In the genomic region with DNA sequence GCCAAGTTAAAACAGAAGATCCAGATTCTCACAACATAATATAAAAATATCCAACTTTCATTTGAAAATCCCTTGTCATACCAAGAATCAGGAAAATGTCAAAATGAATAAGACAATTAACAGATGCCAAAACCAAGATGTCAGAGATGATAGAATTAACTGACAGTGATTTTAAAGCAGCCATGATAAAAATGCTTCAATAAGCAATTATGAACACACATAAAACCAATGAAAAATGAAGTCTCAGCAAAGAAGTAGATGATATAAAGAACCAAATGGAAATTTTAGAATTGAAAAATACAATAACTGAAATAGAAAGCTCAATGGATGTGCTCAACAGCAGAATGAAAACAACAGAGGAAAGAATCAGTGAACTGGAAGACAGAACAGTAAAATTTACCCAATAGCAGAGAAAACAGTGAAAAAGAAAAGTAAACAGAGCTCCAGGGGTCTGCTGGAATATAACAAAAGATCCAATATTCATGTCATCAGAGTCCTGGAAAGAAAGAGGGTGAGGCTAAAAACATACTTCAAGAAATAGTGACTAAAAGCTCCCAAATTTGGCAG, we compare ENCODE assay signal across 4 cellular contexts.
TF ChIP-seq lines count a peak whose summit lies in the region.

No MANE protein-coding gene starts in this region.

TF ChIP-seq in HepG2, 621 proteins besides CTCF, POLR2A, EP300 and RAD21:
- peak; percentile 100 for TF ChIP-seq ZNF160 (CRISPR knock-in tag; IDR thresholded peaks at IDR 0.05)
- TF ChIP-seq NCOR1 (IDR thresholded peaks at IDR 0.05; ENCODE audit: borderline replicate concordance, low read length) = no peak
- TF ChIP-seq KMT2B (CRISPR knock-in tag; IDR thresholded peaks at IDR 0.05) = no peak
- no peak for TF ChIP-seq ZNF180 (CRISPR knock-in tag; IDR thresholded peaks at IDR 0.05; ENCODE audit: borderline replicate concordance, low read depth)
- TF ChIP-seq CHCHD3 (CRISPR knock-in tag; IDR thresholded peaks at IDR 0.05) = no peak
- TF ChIP-seq ZSCAN5A (CRISPR knock-in tag; IDR thresholded peaks at IDR 0.05; ENCODE audit: borderline replicate concordance) = no peak
- no peak for TF ChIP-seq NR2C2 (CRISPR knock-in tag; IDR thresholded peaks at IDR 0.05; ENCODE audit: borderline replicate concordance)
- no peak for TF ChIP-seq PAF1 (CRISPR knock-in tag; IDR thresholded peaks at IDR 0.05)
- TF ChIP-seq, protein P1, sequence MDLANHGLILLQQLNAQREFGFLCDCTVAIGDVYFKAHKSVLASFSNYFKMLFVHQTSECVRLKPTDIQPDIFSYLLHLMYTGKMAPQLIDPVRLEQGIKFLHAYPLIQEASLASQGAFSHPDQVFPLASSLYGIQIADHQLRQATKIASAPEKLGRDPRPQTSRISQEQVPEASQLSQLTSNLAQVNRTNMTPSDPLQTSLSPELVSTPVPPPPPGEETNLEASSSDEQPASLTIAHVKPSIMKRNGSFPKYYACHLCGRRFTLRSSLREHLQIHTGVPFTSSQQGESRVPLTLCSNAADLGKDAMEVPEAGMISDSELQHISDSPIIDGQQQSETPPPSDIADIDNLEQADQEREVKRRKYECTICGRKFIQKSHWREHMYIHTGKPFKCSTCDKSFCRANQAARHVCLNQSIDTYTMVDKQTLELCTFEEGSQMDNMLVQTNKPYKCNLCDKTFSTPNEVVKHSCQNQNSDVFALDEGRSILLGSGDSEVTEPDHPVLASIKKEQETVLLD (CRISPR knock-in tag; IDR thresholded peaks at IDR 0.05; ENCODE audit: low read depth) = no peak
- peak; percentile 73 to 84 for TF ChIP-seq MAFK (conservative IDR thresholded peaks at IDR 0.05 in 1 of 2, IDR thresholded peaks at IDR 0.05 in 1 of 2; ENCODE audit: low read length in 2 of 2)
- peak; percentile 82 for TF ChIP-seq MAFF (IDR thresholded peaks at IDR 0.05; ENCODE audit: low read depth, low read length)
- TF ChIP-seq NFKBIZ (CRISPR knock-in tag; IDR thresholded peaks at IDR 0.05) = no peak

TF ChIP-seq in IMR-90, 13 proteins besides CTCF, POLR2A, EP300 and RAD21:
- no peak for TF ChIP-seq CHD1 (IDR thresholded peaks at IDR 0.05; ENCODE audit: low read depth, low read length)
- TF ChIP-seq MAFK (IDR thresholded peaks at IDR 0.05; ENCODE audit: low read depth, low read length) = peak; percentile 57

TF ChIP-seq in GM12878, 131 proteins besides CTCF, POLR2A, EP300 and RAD21:
- TF ChIP-seq MAX (IDR thresholded peaks at IDR 0.05; ENCODE audit: low read depth, low read length) = no peak
- no peak for TF ChIP-seq WRNIP1 (IDR thresholded peaks at IDR 0.05; ENCODE audit: borderline replicate concordance, low read depth, low read length)
- no peak for TF ChIP-seq RAD51 (IDR thresholded peaks at IDR 0.05)
- TF ChIP-seq, protein P2, sequence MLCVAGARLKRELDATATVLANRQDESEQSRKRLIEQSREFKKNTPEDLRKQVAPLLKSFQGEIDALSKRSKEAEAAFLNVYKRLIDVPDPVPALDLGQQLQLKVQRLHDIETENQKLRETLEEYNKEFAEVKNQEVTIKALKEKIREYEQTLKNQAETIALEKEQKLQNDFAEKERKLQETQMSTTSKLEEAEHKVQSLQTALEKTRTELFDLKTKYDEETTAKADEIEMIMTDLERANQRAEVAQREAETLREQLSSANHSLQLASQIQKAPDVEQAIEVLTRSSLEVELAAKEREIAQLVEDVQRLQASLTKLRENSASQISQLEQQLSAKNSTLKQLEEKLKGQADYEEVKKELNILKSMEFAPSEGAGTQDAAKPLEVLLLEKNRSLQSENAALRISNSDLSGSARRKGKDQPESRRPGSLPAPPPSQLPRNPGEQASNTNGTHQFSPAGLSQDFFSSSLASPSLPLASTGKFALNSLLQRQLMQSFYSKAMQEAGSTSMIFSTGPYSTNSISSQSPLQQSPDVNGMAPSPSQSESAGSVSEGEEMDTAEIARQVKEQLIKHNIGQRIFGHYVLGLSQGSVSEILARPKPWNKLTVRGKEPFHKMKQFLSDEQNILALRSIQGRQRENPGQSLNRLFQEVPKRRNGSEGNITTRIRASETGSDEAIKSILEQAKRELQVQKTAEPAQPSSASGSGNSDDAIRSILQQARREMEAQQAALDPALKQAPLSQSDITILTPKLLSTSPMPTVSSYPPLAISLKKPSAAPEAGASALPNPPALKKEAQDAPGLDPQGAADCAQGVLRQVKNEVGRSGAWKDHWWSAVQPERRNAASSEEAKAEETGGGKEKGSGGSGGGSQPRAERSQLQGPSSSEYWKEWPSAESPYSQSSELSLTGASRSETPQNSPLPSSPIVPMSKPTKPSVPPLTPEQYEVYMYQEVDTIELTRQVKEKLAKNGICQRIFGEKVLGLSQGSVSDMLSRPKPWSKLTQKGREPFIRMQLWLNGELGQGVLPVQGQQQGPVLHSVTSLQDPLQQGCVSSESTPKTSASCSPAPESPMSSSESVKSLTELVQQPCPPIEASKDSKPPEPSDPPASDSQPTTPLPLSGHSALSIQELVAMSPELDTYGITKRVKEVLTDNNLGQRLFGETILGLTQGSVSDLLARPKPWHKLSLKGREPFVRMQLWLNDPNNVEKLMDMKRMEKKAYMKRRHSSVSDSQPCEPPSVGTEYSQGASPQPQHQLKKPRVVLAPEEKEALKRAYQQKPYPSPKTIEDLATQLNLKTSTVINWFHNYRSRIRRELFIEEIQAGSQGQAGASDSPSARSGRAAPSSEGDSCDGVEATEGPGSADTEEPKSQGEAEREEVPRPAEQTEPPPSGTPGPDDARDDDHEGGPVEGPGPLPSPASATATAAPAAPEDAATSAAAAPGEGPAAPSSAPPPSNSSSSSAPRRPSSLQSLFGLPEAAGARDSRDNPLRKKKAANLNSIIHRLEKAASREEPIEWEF (IDR thresholded peaks at IDR 0.05; ENCODE audit: insufficient replicate concordance, low read depth, low read length) = no peak
- no peak for TF ChIP-seq POLR2AphosphoS5 (IDR thresholded peaks at IDR 0.05; ENCODE audit: low read length)
- no peak for TF ChIP-seq BACH1 (IDR thresholded peaks at IDR 0.05; ENCODE audit: borderline replicate concordance)
- TF ChIP-seq CBX5 (IDR thresholded peaks at IDR 0.05; ENCODE audit: low read depth) = peak; percentile 96

TF ChIP-seq in GM23338, 12 proteins besides CTCF, POLR2A, EP300 and RAD21:
- TF ChIP-seq JUNB (IDR thresholded peaks at IDR 0.05; ENCODE audit: unreplicated experiment) = no peak
- no peak for TF ChIP-seq ZNF114 (CRISPR knock-in tag; IDR thresholded peaks at IDR 0.05)
